In genomic region chr10:95835911-95836310, GRCh38 we compare ENCODE assay signal across 17 cellular contexts.
DNase-seq lines count a peak whose midpoint lies in the region; ATAC-seq and TF ChIP-seq lines count a peak whose summit lies in the region.
"Had no signal": no experiment of that assay in that cellular context is flagged by ENCODE, and none has a peak within 500 bp of the region (broad histone marks: within the 10 kb centered on the region; RNA-seq: fewer than 3 reads in every experiment).

No MANE protein-coding gene starts in this region.

- no peaks in the 10 kb centered on the region for H3K36me3 Mint-ChIP-seq in stimulated activated naive CD8-positive, alpha-beta T cell treated with anti-CD3 and anti-CD28 coated beads, Interleukin-15, Interleukin-2, amounts not matched to agents 100 ng/mL and 50 ng/mL, for 24 hours (ENCODE audit: low read depth)
- peaks cover 28% of the 10 kb centered on the region for H3K36me3 Mint-ChIP-seq in activated CD4-positive, alpha-beta memory T cell treated with anti-CD3 and anti-CD28 coated beads, Interleukin-2, amount 10 ng/mL, durations not matched to agents 7 days and 5 days (ENCODE audit: low read depth)
- H3K36me3 Mint-ChIP-seq in immature natural killer cell, result no peaks in the 10 kb centered on the region
- no peaks in the 10 kb centered on the region for H3K36me3 Mint-ChIP-seq in HFFc6 (ENCODE audit: low read depth)

- no peak for ATAC-seq in stimulated activated naive CD8-positive, alpha-beta T cell treated with anti-CD3 and anti-CD28 coated beads, Interleukin-15, Interleukin-2, amounts not matched to agents 100 U/mL and 50 U/mL, for 24 hours

- H3K27ac ChIP-seq in RWPE1, result no peak overlapping the region

- DNase-seq in stimulated activated naive CD8-positive, alpha-beta T cell treated with anti-CD3 and anti-CD28 coated beads, Interleukin-15, Interleukin-2, amounts not matched to agents 100 U/mL and 50 U/mL, for 24 hours, result no peak
- DNase-seq in activated CD4-positive, alpha-beta memory T cell treated with anti-CD3 and anti-CD28 coated beads, Interleukin-2, amount 10 ng/mL, durations not matched to agents 7 days and 5 days, result no peak
- no peak for DNase-seq in immature natural killer cell
- DNase-seq in HFFc6, result no peak
- DNase-seq in NCI-H1930 (lab: John Stamatoyannopoulos, UW), result no peak
- no peak for DNase-seq in RWPE1 (ENCODE audit: low spot score)
- DNase-seq in stimulated activated CD4-positive, alpha-beta T cell treated with anti-CD3 and anti-CD28 coated beads, Interleukin-2, amount 100 ng/mL, for 24 hours, result no peak
- DNase-seq: ACHN, DMS 273 treated with DMSO at 0.1 percent for 48 hours, MG63, NCI-H1105, NCI-H187 treated with DMSO at 0.1 percent for 48 hours, NCI-H2171, NCI-H510A treated with DMSO at 0.1 percent for 48 hours, Peyer's patch, SHP77 treated with DMSO at 0.1 percent for 48 hours had no signal

- CTCF ChIA-PET in activated CD4-positive, alpha-beta memory T cell treated with anti-CD3 and anti-CD28 coated beads, Interleukin-2, amount 10 ng/mL, durations not matched to agents 7 days and 5 days (lab: Charles Lee), result interaction anchor here (1.0 to 14.8 kb wide), 4 partner anchors 9 to 142 kb away, joined by 3 to 379 read pairs (median 8); partner anchors contain the start of gene TCTN3
- CTCF ChIA-PET in RWPE1 (lab: Yijun Ruan, JAX), result interaction anchor here (0.8 to 1.1 kb wide), 2 partner anchors 30 to 71 kb away, joined by 3 read pairs; no protein-coding TSS in a partner anchor

- TF ChIP-seq CTCF in HFFc6 (IDR thresholded peaks at IDR 0.05) (no peak), RWPE1 (conservative IDR thresholded peaks at IDR 0.05; ENCODE audit: low read depth) (no peak)

- peaks cover 77% of the 10 kb centered on the region for H3K4me1 Mint-ChIP-seq in stimulated activated naive CD8-positive, alpha-beta T cell treated with anti-CD3 and anti-CD28 coated beads, Interleukin-15, Interleukin-2, amounts not matched to agents 100 ng/mL and 50 ng/mL, for 24 hours (ENCODE audit: low read depth)
- H3K4me1 Mint-ChIP-seq in activated CD4-positive, alpha-beta memory T cell treated with anti-CD3 and anti-CD28 coated beads, Interleukin-2, amount 10 ng/mL, durations not matched to agents 7 days and 5 days, result peaks cover 87% of the 10 kb centered on the region
- peaks cover 35 to 62% of the 10 kb centered on the region in 2 donors for H3K4me1 Mint-ChIP-seq in immature natural killer cell
- H3K4me1 Mint-ChIP-seq in HFFc6 (ENCODE audit: low read depth), result no peaks in the 10 kb centered on the region

- H3K27ac Mint-ChIP-seq in stimulated activated naive CD8-positive, alpha-beta T cell treated with anti-CD3 and anti-CD28 coated beads, Interleukin-15, Interleukin-2, amounts not matched to agents 100 ng/mL and 50 ng/mL, for 24 hours, result peak overlapping the region; percentile 74
- H3K27ac Mint-ChIP-seq in activated CD4-positive, alpha-beta memory T cell treated with anti-CD3 and anti-CD28 coated beads, Interleukin-2, amount 10 ng/mL, durations not matched to agents 7 days and 5 days, result peak overlapping the region; percentile 89
- H3K27ac Mint-ChIP-seq in immature natural killer cell, result peak overlapping the region in 4 of 6 donors; percentile 80 to 94 (median 88)
- H3K27ac Mint-ChIP-seq in HFFc6, result no peak overlapping the region

- no peaks in the 10 kb centered on the region for H3K9me3 Mint-ChIP-seq in stimulated activated naive CD8-positive, alpha-beta T cell treated with anti-CD3 and anti-CD28 coated beads, Interleukin-15, Interleukin-2, amounts not matched to agents 100 ng/mL and 50 ng/mL, for 24 hours
- peaks cover 3% of the 10 kb centered on the region for H3K9me3 Mint-ChIP-seq in activated CD4-positive, alpha-beta memory T cell treated with anti-CD3 and anti-CD28 coated beads, Interleukin-2, amount 10 ng/mL, durations not matched to agents 7 days and 5 days
- H3K9me3 Mint-ChIP-seq in immature natural killer cell (no peaks in the 10 kb centered on the region), HFFc6 (peaks cover 2% of the 10 kb centered on the region; the same call in 1 of the 2 replicates)

- no peaks in the 10 kb centered on the region for H3K27me3 Mint-ChIP-seq in stimulated activated naive CD8-positive, alpha-beta T cell treated with anti-CD3 and anti-CD28 coated beads, Interleukin-15, Interleukin-2, amounts not matched to agents 100 ng/mL and 50 ng/mL, for 24 hours
- no peaks in the 10 kb centered on the region for H3K27me3 Mint-ChIP-seq in activated CD4-positive, alpha-beta memory T cell treated with anti-CD3 and anti-CD28 coated beads, Interleukin-2, amount 10 ng/mL, durations not matched to agents 7 days and 5 days
- H3K27me3 Mint-ChIP-seq in immature natural killer cell (ENCODE audit: low read depth in 3 of 3) (peaks cover 0 to 5% (median 2%) of the 10 kb centered on the region in 3 donors), HFFc6 (ENCODE audit: insufficient read depth) (peaks cover 5% of the 10 kb centered on the region; the same call in 1 of the 2 replicates)

- POLR2A ChIA-PET in activated CD4-positive, alpha-beta memory T cell treated with anti-CD3 and anti-CD28 coated beads, Interleukin-2, amount 10 ng/mL, durations not matched to agents 7 days and 5 days (lab: Charles Lee), result interaction anchor here (1.1 to 8.8 kb wide), 4 partner anchors 9 to 142 kb away, joined by 4 to 80 read pairs (median 18); partner anchors contain the start of genes ENTPD1 and TCTN3
- POLR2A ChIA-PET in RWPE1 (lab: Yijun Ruan, JAX; ENCODE audit: low non-redundant PET), result no interaction called here

- H3K4me3 Mint-ChIP-seq in stimulated activated naive CD8-positive, alpha-beta T cell treated with anti-CD3 and anti-CD28 coated beads, Interleukin-15, Interleukin-2, amounts not matched to agents 100 ng/mL and 50 ng/mL, for 24 hours, result no peak overlapping the region
- H3K4me3 Mint-ChIP-seq in activated CD4-positive, alpha-beta memory T cell treated with anti-CD3 and anti-CD28 coated beads, Interleukin-2, amount 10 ng/mL, durations not matched to agents 7 days and 5 days, result no peak overlapping the region
- no peak overlapping the region for H3K4me3 Mint-ChIP-seq in immature natural killer cell
- no peak overlapping the region for H3K4me3 Mint-ChIP-seq in HFFc6
